Comparison of ENCODE assay signal across 17 cellular contexts in the genomic region with DNA sequence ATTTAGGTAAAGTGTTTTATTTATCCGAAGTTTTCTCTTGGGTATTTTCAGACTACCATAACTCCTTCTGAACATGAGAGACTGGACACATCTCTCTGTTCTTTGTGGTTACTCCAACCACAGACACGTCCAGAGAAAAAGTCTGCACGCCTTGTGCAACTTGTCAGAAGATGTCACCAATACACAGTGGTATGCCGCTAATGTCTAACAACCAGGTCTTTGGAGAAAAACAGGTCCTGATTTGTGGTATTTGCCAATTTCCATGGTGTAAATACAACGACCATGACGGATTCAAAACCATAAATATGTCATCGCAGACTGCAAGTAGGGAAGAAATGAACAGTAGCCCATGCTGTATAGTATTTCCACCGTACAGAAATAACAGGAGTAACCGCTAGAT.
"Had no signal": no experiment of that assay in that cellular context is flagged by ENCODE, and none has a peak within 500 bp of the region (broad histone marks: within the 10 kb centered on the region; RNA-seq: fewer than 3 reads in every experiment).

No MANE protein-coding gene starts in this region.

- ATAC-seq: activated T-cell treated with anti-CD3 and anti-CD28 coated beads, Interleukin-2, amount 50 U/mL, for 72 hours; heart left ventricle; left lung had no signal

- H3K9me3 ChIP-seq: ascending aorta, colonic mucosa, tibial artery had no signal

- H3K4me3 Mint-ChIP-seq: activated naive CD4-positive, alpha-beta T cell treated with anti-CD3 and anti-CD28 coated beads, Interleukin-2, amount 50 U/mL, for 24 hours; activated T-cell treated with anti-CD3 and anti-CD28 coated beads, Interleukin-2, amount 50 U/mL, for 72 hours; central memory CD8-positive, alpha-beta T cell; mesothelial cell of epicardium; neural crest cell had no signal

- H3K27ac ChIP-seq: ascending aorta, colonic mucosa, heart left ventricle, left lung, tibial artery, WERI-Rb-1 had no signal

- H3K27ac Mint-ChIP-seq: activated naive CD4-positive, alpha-beta T cell treated with anti-CD3 and anti-CD28 coated beads, Interleukin-2, amount 50 U/mL, for 24 hours; activated T-cell treated with anti-CD3 and anti-CD28 coated beads, Interleukin-2, amount 50 U/mL, for 72 hours; mesothelial cell of epicardium had no signal

- H3K4me3 ChIP-seq: ascending aorta, colonic mucosa, heart left ventricle, left lung, tibial artery had no signal

- DNase-seq: activated CD4-positive, alpha-beta T cell treated with anti-CD3 and anti-CD28 coated beads, Interleukin-2, amount 50 U/mL, for 4 hours; activated gamma-delta T cell; activated T-cell treated with anti-CD3 and anti-CD28 coated beads, Interleukin-2, amount 50 U/mL, for 72 hours; colonic mucosa; heart left ventricle; left lung; retina; stimulated activated CD4-positive, alpha-beta T cell treated with anti-CD3 and anti-CD28 coated beads, Interleukin-2, amount 100 ng/mL, for 24 hours; stimulated activated naive CD4-positive, alpha-beta T cell treated with Interleukin-2 at 50 U/mL for 16 hours; substantia nigra; tibial artery; WERI-Rb-1 had no signal

- H3K27me3 Mint-ChIP-seq: activated naive CD4-positive, alpha-beta T cell treated with anti-CD3 and anti-CD28 coated beads, Interleukin-2, amount 50 U/mL, for 24 hours had no signal

- H3K4me1 Mint-ChIP-seq: activated naive CD4-positive, alpha-beta T cell treated with anti-CD3 and anti-CD28 coated beads, Interleukin-2, amount 50 U/mL, for 24 hours; mesothelial cell of epicardium; neural crest cell had no signal

- H3K36me3 ChIP-seq: ascending aorta, colonic mucosa, heart left ventricle, left lung, tibial artery, WERI-Rb-1 had no signal

- H3K27me3 ChIP-seq: ascending aorta, colonic mucosa, heart left ventricle, left lung, tibial artery had no signal

- H3K4me1 ChIP-seq: colonic mucosa had no signal
